Comparison of ENCODE assay signal across 8 cellular contexts in the genomic region with DNA sequence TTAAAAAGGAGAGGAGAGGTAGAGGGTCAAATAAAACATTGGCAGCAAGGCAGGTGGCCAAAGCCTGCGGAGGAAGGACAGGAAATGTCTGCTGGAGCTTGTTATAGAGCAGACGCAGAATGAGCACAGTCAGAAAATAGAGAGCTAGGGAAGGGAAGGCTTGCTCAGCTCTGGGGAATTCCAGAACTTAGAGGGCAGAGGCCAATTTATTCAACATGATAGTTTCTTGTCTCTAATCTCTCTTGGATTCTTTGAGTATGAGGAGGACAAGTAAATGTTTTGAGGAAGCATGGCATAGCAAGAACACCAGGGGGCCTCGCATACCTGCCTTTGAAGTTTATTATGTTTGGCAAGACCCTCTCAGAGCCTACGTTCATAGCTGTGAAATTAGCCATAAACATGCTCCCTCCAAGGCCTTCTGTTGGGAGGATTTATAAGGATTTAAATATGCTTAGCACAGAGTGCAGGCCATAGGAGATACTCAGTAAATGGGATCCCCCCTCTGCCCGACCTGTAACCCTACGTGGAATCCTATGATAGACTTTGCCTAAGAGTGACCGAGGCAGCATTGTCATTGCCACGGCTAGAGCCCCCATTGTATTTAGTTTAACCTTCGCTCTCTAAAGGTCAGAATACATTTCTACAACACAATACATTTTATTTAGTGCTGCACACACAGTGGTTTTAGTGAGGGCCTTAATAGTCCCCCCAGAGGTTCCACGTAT.
DNase-seq lines count a peak whose midpoint lies in the region; ATAC-seq and TF ChIP-seq lines count a peak whose summit lies in the region.

No MANE protein-coding gene starts in this region.

- intact Hi-C loops in PC-3 (cut with micrococcal nuclease) (loop anchor here (1.0 to 5.0 kb wide), 2 partner anchors 305 to 443 kb away; no protein-coding TSS in a partner anchor), breast epithelium (cut with DNase I; ENCODE audit: low total_unique reads) (no loop called here), stomach (cut with DNase I; ENCODE audit: low total_unique reads) (no loop called here)

- H3K9me2 ChIP-seq in PC-3 (replicated peaks; ENCODE audit: low read length), result no peaks in the 10 kb centered on the region

- POLR2A ChIA-PET in PC-3 (lab: Charles Lee; ENCODE audit: unreplicated experiment), result interaction anchor here (0.6 to 0.8 kb wide), 3 partner anchors 143 to 442 kb away, joined by 4 to 6 read pairs (median 5); no protein-coding TSS in a partner anchor

- peaks cover 90% of the 10 kb centered on the region for H3K4me1 ChIP-seq in PC-3 (ENCODE audit: insufficient read depth, low read length)
- H3K4me1 ChIP-seq in breast epithelium, result no peaks in the 10 kb centered on the region
- peaks cover 6 to 67% (median 54%) of the 10 kb centered on the region in 4 donors for H3K4me1 ChIP-seq in stomach

- CTCF ChIA-PET in PC-3 (lab: Charles Lee), result interaction anchor here (0.5 to 0.9 kb wide), 5 partner anchors 51 to 392 kb away, joined by 3 to 5 read pairs (median 4); no protein-coding TSS in a partner anchor

- H3K27ac ChIP-seq in PC-3 (ENCODE audit: low read length) (peak overlapping the region; percentile 100), breast epithelium (peak overlapping the region; percentile 26 to 78), stomach (peak overlapping the region in 4 of 5 donors; percentile 75 to 78 (median 75))

- no TSS peak for BruUV-seq in PC-3 (replicated peaks; lab: Mats Ljungman, UMichigan)

- H3K9ac ChIP-seq in PC-3 (ENCODE audit: low read length), result peak overlapping the region; percentile 81

- H3K4me2 ChIP-seq in PC-3 (ENCODE audit: low read length), result peak overlapping the region; percentile 56

- no peaks in the 10 kb centered on the region for H3K27me3 ChIP-seq in PC-3 (ENCODE audit: low read length)
- H3K27me3 ChIP-seq in breast epithelium, result no peaks in the 10 kb centered on the region
- no peaks in the 10 kb centered on the region for H3K27me3 ChIP-seq in stomach

- TF ChIP-seq EP300 in stomach (IDR thresholded peaks at IDR 0.05), result no peak

- WGBS in stomach, 5 donors, result 43 to 64% (median 53%) methylated on average over 10 of the region's 10 CpGs

- H3F3A ChIP-seq in PC-3 (ENCODE audit: low read length, unreplicated experiment), result no peaks in the 10 kb centered on the region

- H3K79me2 ChIP-seq in PC-3 (ENCODE audit: low read length), result no peaks in the 10 kb centered on the region

- no peak for TF ChIP-seq POLR2A in breast epithelium (IDR thresholded peaks at IDR 0.05)
- TF ChIP-seq POLR2A in stomach (IDR thresholded peaks at IDR 0.05), result no peak

- no peaks in the 10 kb centered on the region for H4K20me1 ChIP-seq in PC-3 (ENCODE audit: low read length)

- in situ Hi-C loops in ACHN (cut with HindIII; ENCODE audit: low pct_ligation_motif_present, low pct_unique_long_range_greater_than_20kb, low sequenced_read_pairs), result no loop called here

- TF ChIP-seq CTCF in GM10266 (IDR thresholded peaks at IDR 0.05; ENCODE audit: control insufficient read depth, insufficient read depth, low read depth, missing control alignments), result peak; percentile 56
- peak; percentile 62 for TF ChIP-seq CTCF in PC-3 (conservative IDR thresholded peaks at IDR 0.05; ENCODE audit: low read depth, low read length)
- TF ChIP-seq CTCF in breast epithelium (IDR thresholded peaks at IDR 0.05), result peak in 2 of 3 donors; percentile 25 to 40
- peak in 5 of 7 experiments; percentile 6 to 44 (median 21) for TF ChIP-seq CTCF in stomach (IDR thresholded peaks at IDR 0.05)

- H3K4me3 ChIP-seq in PC-3 (ENCODE audit: low read length) (no peak overlapping the region), breast epithelium (no peak overlapping the region), stomach (no peak overlapping the region)

- H3K9me3 ChIP-seq in PC-3 (ENCODE audit: low read length) (no peaks in the 10 kb centered on the region), breast epithelium (no peaks in the 10 kb centered on the region), stomach (no peaks in the 10 kb centered on the region)

- DNase-seq in ACHN (peak; percentile 88), GM10266 (ENCODE audit: extremely low spot score) (peak; percentile 28), PC-3 (peak; percentile 79), breast epithelium (ENCODE audit: low spot score in 2 of 2) (no peak), left kidney (ENCODE audit: low read depth, low spot score) (peak; percentile 83), stomach (peak; percentile 24), epidermal melanocyte (ENCODE audit: insufficient read length, low spot score) (no peak)

- H2AFZ ChIP-seq in PC-3 (ENCODE audit: low read length), result no peak overlapping the region

- no peaks in the 10 kb centered on the region for H3K36me3 ChIP-seq in PC-3 (ENCODE audit: low read depth, low read length)
- H3K36me3 ChIP-seq in breast epithelium, result no peaks in the 10 kb centered on the region
- no peaks in the 10 kb centered on the region for H3K36me3 ChIP-seq in stomach

- ATAC-seq in PC-3 (peak; percentile 47), GM18909 (IDR thresholded peaks at IDR 0.05; ENCODE audit: poor library complexity, unreplicated experiment) (no peak)

Comparison
In these comparisons a context has a peak if more than half of its experiments do, and no peak if none do; other contexts are left out.
1. DNase-seq: peak in ACHN (single experiment), GM10266 (single experiment), PC-3 (single experiment), left kidney (single experiment) and stomach (single experiment); none in breast epithelium (0 of 2) and epidermal melanocyte (single experiment).
2. Peak in every context shown above with its lines, with median percentiles within 50 percentile points of each other: CTCF ChIP-seq and H3K27ac ChIP-seq.